8 cellular contexts compared by ENCODE assay signal in genomic region chr7:39567294-39567693, GRCh38. TPM values are rescaled to one million over a fixed set of nuclear protein-coding genes. Genes with fewer than 3 reads are reported as not detected.
DNase-seq lines count a peak whose midpoint lies in the region; ATAC-seq, FAIRE-seq and TF ChIP-seq lines count a peak whose summit lies in the region.

No MANE protein-coding gene starts in this region.

- H3K27ac ChIP-seq in A549, result peak overlapping the region; percentile 81 to 90; a peak in 4 of 6 replicates
- H3K27ac ChIP-seq in mesenchymal stem cell (ENCODE audit: low read length, poor library complexity, severe bottlenecking), result no peak overlapping the region

- H3K27me3 ChIP-seq in mesenchymal stem cell (ENCODE audit: control insufficient read depth in 1 of 2, insufficient read depth in 1 of 2, low read length in 2 of 2), result no peaks in the 10 kb centered on the region

- H4K91ac ChIP-seq in mesenchymal stem cell (ENCODE audit: low read length), result no peak overlapping the region

- peaks cover 6% of the 10 kb centered on the region for H3K79me1 ChIP-seq in mesenchymal stem cell (replicated peaks; ENCODE audit: low read length, poor library complexity, severe bottlenecking)

- H3K9ac ChIP-seq in mesenchymal stem cell (ENCODE audit: low read length), result peak overlapping the region; percentile 96

- no peak for FAIRE-seq in A549 (lab: Jason Lieb, UNC)
- peak; percentile 50 for FAIRE-seq in H54 (lab: Jason Lieb, UNC)

- H2BK15ac ChIP-seq in mesenchymal stem cell (ENCODE audit: low read depth, poor library complexity, severe bottlenecking), result no peak overlapping the region

- TF ChIP-seq CTCF in A549 (IDR thresholded peaks at IDR 0.05) (no peak), astrocyte of the cerebellum (IDR thresholded peaks at IDR 0.05; ENCODE audit: low read depth, low read length, missing control alignments) (no peak)

- H3K4me3 ChIP-seq in A549 (peak overlapping the region; percentile 74), astrocyte of the cerebellum (ENCODE audit: low read depth, low read length) (peak overlapping the region; percentile 94), mesenchymal stem cell (ENCODE audit: insufficient read depth in 1 of 2, low read depth in 1 of 2, low read length in 2 of 2) (peak overlapping the region in 1 of 2 experiments; percentile 98)

- no peak overlapping the region for H3K14ac ChIP-seq in mesenchymal stem cell (ENCODE audit: low read length in 2 of 2)

- H3K4me1 ChIP-seq in A549 (peaks cover 10% of the 10 kb centered on the region; the same call in 2 of the 3 replicates), mesenchymal stem cell (ENCODE audit: control insufficient read depth, insufficient read depth, low read depth, low read length) (no peaks in the 10 kb centered on the region)

- CTCF ChIA-PET in A549 (lab: Yijun Ruan, JAX), result interaction anchor here (1.2 kb wide), 1 partner anchor 13 kb away, joined by 9 read pairs; no protein-coding TSS in a partner anchor

- no peak overlapping the region for H4K8ac ChIP-seq in mesenchymal stem cell (ENCODE audit: low read length)

- no peak for TF ChIP-seq POLR2A in A549 (IDR thresholded peaks at IDR 0.05; ENCODE audit: low read length)
- TF ChIP-seq POLR2A in H54 (IDR thresholded peaks at IDR 0.05; ENCODE audit: low read depth, low read length), result no peak

- H3K9me3 ChIP-seq in A549, result no peaks in the 10 kb centered on the region
- H3K9me3 ChIP-seq in mesenchymal stem cell (ENCODE audit: control insufficient read depth, low read length), result no peaks in the 10 kb centered on the region

- no peak overlapping the region for H2AK5ac ChIP-seq in mesenchymal stem cell (ENCODE audit: low read length, severe bottlenecking)

- ATAC-seq in A549 (no peak), GM21786 (IDR thresholded peaks at IDR 0.05; ENCODE audit: unreplicated experiment) (no peak), HG03565 (IDR thresholded peaks at IDR 0.05; ENCODE audit: unreplicated experiment) (no peak)

- no peak overlapping the region for H2BK120ac ChIP-seq in mesenchymal stem cell (ENCODE audit: low read depth, low read length)

- H3K23ac ChIP-seq in mesenchymal stem cell (ENCODE audit: low read length in 2 of 2), result no peak overlapping the region

- WGBS in A549 (ENCODE audit: missing lambda C conversion rate), result 68% methylated on average over 2 of the region's 2 CpGs
- no CpG with 5 or more reads among the region's 2 CpGs for WGBS in mesenchymal stem cell

- in situ Hi-C loops in astrocyte of the cerebellum (cut with HindIII; ENCODE audit: low sequenced_read_pairs), result no loop called here

- H3K4me2 ChIP-seq in A549 (peak overlapping the region; percentile 94), mesenchymal stem cell (ENCODE audit: low read length, poor library complexity, severe bottlenecking) (peak overlapping the region; percentile 57)

- no peak overlapping the region for H3K4ac ChIP-seq in mesenchymal stem cell (ENCODE audit: low read depth in 1 of 2, low read length in 2 of 2)

- no peak overlapping the region for H2BK12ac ChIP-seq in mesenchymal stem cell (ENCODE audit: low read length in 2 of 2)

- no peak overlapping the region for H2AFZ ChIP-seq in mesenchymal stem cell (ENCODE audit: low read depth, low read length)

- no peak overlapping the region for H2BK5ac ChIP-seq in mesenchymal stem cell (ENCODE audit: low read depth, low read length, poor library complexity, severe bottlenecking)

- H3K36me3 ChIP-seq in mesenchymal stem cell (ENCODE audit: control insufficient read depth in 1 of 2, insufficient read depth in 2 of 2, low read depth in 1 of 2, low read length in 2 of 2), result peaks cover 3 to 25% of the 10 kb centered on the region in 2 experiments

- POLR2A ChIA-PET in A549 (lab: Yijun Ruan, JAX), result interaction anchor here (1.4 to 1.5 kb wide), 2 partner anchors 56 to 658 kb away, joined by 3 to 5 read pairs; partner anchors contain the start of genes RALA and VPS41

- H3K18ac ChIP-seq in mesenchymal stem cell (ENCODE audit: low read depth in 1 of 2, low read length in 2 of 2), result no peak overlapping the region

- no peak for TF ChIP-seq EP300 in A549 (IDR thresholded peaks at IDR 0.05)

- no peak for TF ChIP-seq RAD21 in A549 (conservative IDR thresholded peaks at IDR 0.05 in 1 of 2, IDR thresholded peaks at IDR 0.05 in 1 of 2)

- DNase-seq in A549 (ENCODE audit: low read depth in 1 of 2, low spot score in 1 of 2) (no peak), H54 (ENCODE audit: insufficient read length, low spot score) (no peak), astrocyte of the cerebellum (ENCODE audit: low read depth) (no peak), mesenchymal stem cell (no peak), KG1 (lab: John Stamatoyannopoulos, UW) (no peak)
- DNase-seq in NK-92 treated with Interleukin-12 subunit alpha and Interleukin-12 subunit beta, amount 100 ng/mL, for 24 hours (lab: John Stamatoyannopoulos, UW), result no peak

TF ChIP-seq in A549, 52 proteins besides CTCF, POLR2A, EP300 and RAD21:
- no peak for TF ChIP-seq BHLHE40 (IDR thresholded peaks at IDR 0.05; ENCODE audit: low read depth, low read length)
- no peak for TF ChIP-seq BCL3 (IDR thresholded peaks at IDR 0.05)
- TF ChIP-seq MAX (IDR thresholded peaks at IDR 0.05), result no peak
- no peak for TF ChIP-seq EHF (CRISPR knock-in tag; IDR thresholded peaks at IDR 0.05)
- TF ChIP-seq FOSL2 (IDR thresholded peaks at IDR 0.05), result no peak
- no peak for TF ChIP-seq FOSL2 (CRISPR knock-in tag; IDR thresholded peaks at IDR 0.05)
- TF ChIP-seq CEBPB (IDR thresholded peaks at IDR 0.05), result no peak
- TF ChIP-seq ZFP36 (IDR thresholded peaks at IDR 0.05; ENCODE audit: borderline replicate concordance, partially characterized antibody), result no peak
- no peak for TF ChIP-seq PHF8 (IDR thresholded peaks at IDR 0.05; ENCODE audit: borderline replicate concordance, low read depth)

RNA-seq across cellular contexts. Expression of gene YAE1, which starts 1.1 kb away (rescaled TPM):
- polyA plus RNA-seq in A549 (2011; rRNA removed) (41.7 and 59.1 TPM in 2 replicates), A549 (2017; fragmentation: RNase III; extraction: RNeasy Plus Mini Kit Qiagen cat#74134 plus additional on column Dnase treatment) (61.2 to 66.6 TPM (median 65.2 TPM) in 3 replicates)
- polyA plus RNA-seq in A549 (2012; cell fraction: cytosol; rRNA removed), result 14.7 and 17.7 TPM in 2 replicates
- polyA plus RNA-seq in A549 (2012; cell fraction: nucleus; rRNA removed), result 4.8 and 6.4 TPM in 2 replicates
- 23.1 and 31.9 TPM in 2 replicates for polyA minus RNA-seq in A549 (2011; rRNA and poly(A)+ RNA removed)
- 18.7 TPM for polyA plus RNA-seq in mesenchymal stem cell (2013, experiment 1 of 2)
- 19.6 TPM for polyA plus RNA-seq in mesenchymal stem cell (2013, experiment 2 of 2)

RNA-seq across cellular contexts. Expression of gene RALA, which starts 56.1 kb away (rescaled TPM):
- 19.0 and 30.1 TPM in 2 replicates for polyA plus RNA-seq in A549 (2011; rRNA removed)
- 8.1 and 9.1 TPM in 2 replicates for polyA plus RNA-seq in A549 (2012; cell fraction: cytosol; rRNA removed)
- polyA plus RNA-seq in A549 (2012; cell fraction: nucleus; rRNA removed), result 3.8 and 4.4 TPM in 2 replicates
- polyA plus RNA-seq in A549 (2017; fragmentation: RNase III; extraction: RNeasy Plus Mini Kit Qiagen cat#74134 plus additional on column Dnase treatment), result 40.0 to 43.7 TPM (median 42.4 TPM) in 3 replicates
- polyA minus RNA-seq in A549 (2011; rRNA and poly(A)+ RNA removed), result 18.5 and 18.8 TPM in 2 replicates
- polyA plus RNA-seq in mesenchymal stem cell (2013, experiment 1 of 2), result 51.2 TPM
- polyA plus RNA-seq in mesenchymal stem cell (2013, experiment 2 of 2), result 54.6 TPM
